In genomic region chr3:189001559-189001958, GRCh38 we compare ENCODE assay signal across 17 cellular contexts.
DNase-seq lines count a peak whose midpoint lies in the region; ATAC-seq, FAIRE-seq and TF ChIP-seq lines count a peak whose summit lies in the region.
"Had no signal": no experiment of that assay in that cellular context is flagged by ENCODE, and none has a peak within 500 bp of the region (broad histone marks: within the 10 kb centered on the region; RNA-seq: fewer than 3 reads in every experiment).

No MANE protein-coding gene starts in this region.

- no peaks in the 10 kb centered on the region for H3K9me3 Mint-ChIP-seq in activated T-cell treated with anti-CD3 and anti-CD28 coated beads, Interleukin-2, amount 50 U/mL, for 4 hours

- peak; percentile 68 for DNase-seq in AG10803 (ENCODE audit: low read depth)
- DNase-seq in LHCN-M2 (ENCODE audit: low read depth): peak; percentile 85
- peak; percentile 91 for DNase-seq in bronchial epithelial cell (ENCODE audit: low read depth)
- peak; percentile 76 for DNase-seq in mesenchymal stem cell
- DNase-seq in activated naive CD4-positive, alpha-beta T cell treated with Interleukin-2 at 50 U/mL for 16 hours: no peak
- DNase-seq in cerebellum (ENCODE audit: low spot score): no peak
- no peak for DNase-seq in activated T-cell treated with anti-CD3 and anti-CD28 coated beads, Interleukin-2, amount 50 U/mL, for 4 hours
- DNase-seq: activated gamma-delta T cell treated with Interleukin-2 at 50 U/mL for 16 hours; head of caudate nucleus; NCI-H2029; stimulated activated CD4-positive, alpha-beta T cell treated with anti-CD3 and anti-CD28 coated beads, Interleukin-4, amount 100 ng/mL, for 1 hour; stimulated activated naive CD4-positive, alpha-beta T cell; T-helper 17 cell had no signal

- no peaks in the 10 kb centered on the region for H3K36me3 ChIP-seq in bronchial epithelial cell (ENCODE audit: control insufficient read depth, insufficient read depth, low read length)
- no peaks in the 10 kb centered on the region for H3K36me3 ChIP-seq in mesenchymal stem cell (ENCODE audit: control insufficient read depth in 1 of 2, insufficient read depth in 2 of 2, low read depth in 1 of 2, low read length in 2 of 2)

- H3K27me3 ChIP-seq in bronchial epithelial cell (ENCODE audit: control insufficient read depth, insufficient read depth, low read length) (no peaks in the 10 kb centered on the region), mesenchymal stem cell (ENCODE audit: control insufficient read depth in 1 of 2, insufficient read depth in 1 of 2, low read length in 2 of 2) (no peaks in the 10 kb centered on the region)

- no peak overlapping the region for H3K27ac ChIP-seq in mesenchymal stem cell (ENCODE audit: low read length, poor library complexity, severe bottlenecking)
- H3K27ac ChIP-seq: parathyroid adenoma had no signal

- H3K4me2 ChIP-seq in mesenchymal stem cell (ENCODE audit: low read length, poor library complexity, severe bottlenecking): no peak overlapping the region

- no peak overlapping the region for H2AK5ac ChIP-seq in mesenchymal stem cell (ENCODE audit: low read length, severe bottlenecking)

- no peak overlapping the region for H2BK12ac ChIP-seq in mesenchymal stem cell (ENCODE audit: low read length in 2 of 2)

- no peaks in the 10 kb centered on the region for H3K4me1 ChIP-seq in mesenchymal stem cell (ENCODE audit: control insufficient read depth, insufficient read depth, low read depth, low read length)
- H3K4me1 ChIP-seq: parathyroid adenoma had no signal

- ATAC-seq in GM21723 (IDR thresholded peaks at IDR 0.05; ENCODE audit: unreplicated experiment): no peak
- no peak for ATAC-seq in activated T-cell treated with anti-CD3 and anti-CD28 coated beads, Interleukin-2, amount 50 U/mL, for 4 hours
- ATAC-seq: T-helper 17 cell had no signal

- H3K27me3 Mint-ChIP-seq in activated T-cell treated with anti-CD3 and anti-CD28 coated beads, Interleukin-2, amount 50 U/mL, for 4 hours (ENCODE audit: low read depth): peaks cover 2% of the 10 kb centered on the region

- no peak overlapping the region for H2BK120ac ChIP-seq in mesenchymal stem cell (ENCODE audit: low read depth, low read length)

- no peak overlapping the region for H4K8ac ChIP-seq in mesenchymal stem cell (ENCODE audit: low read length)

- no peak overlapping the region for H2BK15ac ChIP-seq in mesenchymal stem cell (ENCODE audit: low read depth, poor library complexity, severe bottlenecking)

- TF ChIP-seq CTCF in AG10803 (conservative IDR thresholded peaks at IDR 0.05; ENCODE audit: low read length): no peak
- no peak for TF ChIP-seq CTCF in bronchial epithelial cell (IDR thresholded peaks at IDR 0.05; ENCODE audit: insufficient read depth, low read length, severe bottlenecking)

- no peaks in the 10 kb centered on the region for H3K9me3 ChIP-seq in mesenchymal stem cell (ENCODE audit: control insufficient read depth, low read length)

- no peak for FAIRE-seq in bronchial epithelial cell (lab: Jason Lieb, UNC)
- FAIRE-seq: colon had no signal

- no peak overlapping the region for H3K4me3 Mint-ChIP-seq in activated T-cell treated with anti-CD3 and anti-CD28 coated beads, Interleukin-2, amount 50 U/mL, for 4 hours
- H3K4me3 Mint-ChIP-seq: T-helper 17 cell had no signal

- H3K23ac ChIP-seq in mesenchymal stem cell (ENCODE audit: low read length in 2 of 2): no peak overlapping the region

- H4K91ac ChIP-seq in mesenchymal stem cell (ENCODE audit: low read length): no peak overlapping the region

- no peak overlapping the region for H2BK5ac ChIP-seq in mesenchymal stem cell (ENCODE audit: low read depth, low read length, poor library complexity, severe bottlenecking)

- no peak overlapping the region for H3K4ac ChIP-seq in mesenchymal stem cell (ENCODE audit: low read depth in 1 of 2, low read length in 2 of 2)

- no peak overlapping the region for H2AFZ ChIP-seq in mesenchymal stem cell (ENCODE audit: low read depth, low read length)
- H2AFZ ChIP-seq: parathyroid adenoma had no signal

- H3K4me3 ChIP-seq in AG10803 (ENCODE audit: low read length): no peak overlapping the region
- no peak overlapping the region for H3K4me3 ChIP-seq in bronchial epithelial cell (ENCODE audit: low read depth, low read length)
- no peak overlapping the region for H3K4me3 ChIP-seq in mesenchymal stem cell (ENCODE audit: insufficient read depth in 1 of 2, low read depth in 1 of 2, low read length in 2 of 2)
- H3K4me3 ChIP-seq: lung had no signal

- H3K36me3 Mint-ChIP-seq in activated T-cell treated with anti-CD3 and anti-CD28 coated beads, Interleukin-2, amount 50 U/mL, for 4 hours (ENCODE audit: insufficient read depth): no peaks in the 10 kb centered on the region

- no peak overlapping the region for H3K9ac ChIP-seq in mesenchymal stem cell (ENCODE audit: low read length)
- H3K9ac ChIP-seq: parathyroid adenoma had no signal

- H3K18ac ChIP-seq in mesenchymal stem cell (ENCODE audit: low read depth in 1 of 2, low read length in 2 of 2): no peak overlapping the region

- H3K79me1 ChIP-seq in mesenchymal stem cell (replicated peaks; ENCODE audit: low read length, poor library complexity, severe bottlenecking): no peaks in the 10 kb centered on the region

- no peaks in the 10 kb centered on the region for H3K4me1 Mint-ChIP-seq in activated T-cell treated with anti-CD3 and anti-CD28 coated beads, Interleukin-2, amount 50 U/mL, for 4 hours (ENCODE audit: low read depth)
- H3K4me1 Mint-ChIP-seq: T-helper 17 cell had no signal

- H3K14ac ChIP-seq in mesenchymal stem cell (ENCODE audit: low read length in 2 of 2): no peak overlapping the region

Comparison
In these comparisons a context has a peak if more than half of its experiments do, and no peak if none do; other contexts are left out.
1. DNase-seq: peak in AG10803 (single experiment), LHCN-M2 (single experiment), bronchial epithelial cell (single experiment) and mesenchymal stem cell (single experiment); none in activated naive CD4-positive, alpha-beta T cell treated with Interleukin-2 at 50 U/mL for 16 hours (single experiment), cerebellum (single experiment) and activated T-cell treated with anti-CD3 and anti-CD28 coated beads, Interleukin-2, amount 50 U/mL, for 4 hours (single experiment).